ENCODE assay signal across 8 cellular contexts in genomic region chr18:3453540-3454364, GRCh38. TPM values are rescaled to one million over a fixed set of nuclear protein-coding genes. Genes with fewer than 3 reads are reported as not detected.
DNase-seq lines count a peak whose midpoint lies in the region; ATAC-seq and TF ChIP-seq lines count a peak whose summit lies in the region.

No MANE protein-coding gene starts in this region.

- H3K36me3 ChIP-seq in muscle layer of colon (ENCODE audit: insufficient read depth, low read length) (peaks cover 21% of the 10 kb centered on the region), transverse colon (peaks cover 0 to 6% (median 0%) of the 10 kb centered on the region in 4 donors)

- POLR2A ChIA-PET in activated B cell treated with CpG ODN at 0.5 μM for 24 hours (lab: Charles Lee): interaction anchor here (0.5 to 10.3 kb wide), 21 partner anchors 15 to 487 kb away, joined by 3 to 432 read pairs (median 6); no protein-coding TSS in a partner anchor

- no peaks in the 10 kb centered on the region for H3K9me3 Mint-ChIP-seq in activated B cell treated with CpG ODN at 0.5 μM for 24 hours

- H3K36me3 Mint-ChIP-seq in activated B cell treated with CpG ODN at 0.5 μM for 24 hours (ENCODE audit: low read depth): peaks cover 58% of the 10 kb centered on the region

- no peaks in the 10 kb centered on the region for H3K27me3 Mint-ChIP-seq in activated B cell treated with CpG ODN at 0.5 μM for 24 hours

- 14 to 17% methylated on average over 3 to 21 of the region's 21 CpGs for WGBS in transverse colon (ENCODE audit: low coverage in 1 of 2), 2 donors

- CTCF ChIA-PET in activated B cell treated with CpG ODN at 0.5 μM for 24 hours (lab: Charles Lee): interaction anchor here (0.7 to 5.4 kb wide), 33 partner anchors 9 to 215 kb away, joined by 3 to 81 read pairs (median 4); no protein-coding TSS in a partner anchor

- H3K4me3 Mint-ChIP-seq in activated B cell treated with CpG ODN at 0.5 μM for 24 hours: peak overlapping the region; percentile 93

- no peaks in the 10 kb centered on the region for H3K9me3 ChIP-seq in muscle layer of colon (ENCODE audit: low read length)
- no peaks in the 10 kb centered on the region for H3K9me3 ChIP-seq in transverse colon

- H3K4me1 ChIP-seq in muscle layer of colon (ENCODE audit: insufficient read depth, low read length): peaks cover 31% of the 10 kb centered on the region
- peaks cover 24 to 55% (median 38%) of the 10 kb centered on the region in 4 donors for H3K4me1 ChIP-seq in transverse colon

- H3K27me3 ChIP-seq in muscle layer of colon (ENCODE audit: control insufficient read depth in 1 of 2, insufficient read depth in 2 of 2, low read length in 2 of 2) (no peaks in the 10 kb centered on the region), transverse colon (no peaks in the 10 kb centered on the region)

- TF ChIP-seq CTCF in activated B cell treated with CpG ODN at 0.5 μM for 24 hours (IDR thresholded peaks at IDR 0.05) (no peak), transverse colon (IDR thresholded peaks at IDR 0.05) (no peak)

- TF ChIP-seq EP300 in transverse colon (IDR thresholded peaks at IDR 0.05; ENCODE audit: low read depth): no peak

- peaks cover 53% of the 10 kb centered on the region for H3K4me1 Mint-ChIP-seq in activated B cell treated with CpG ODN at 0.5 μM for 24 hours

- peak; percentile 78 for DNase-seq in DMS114 treated with DMSO at 0.1 percent for 48 hours (lab: John Stamatoyannopoulos, UW; ENCODE audit: unreplicated experiment)
- DNase-seq in HuH-7 (ENCODE audit: low spot score): peak; percentile 28
- DNase-seq in activated B cell treated with CpG ODN at 0.5 μM for 24 hours: no peak
- DNase-seq in epidermal melanocyte (ENCODE audit: insufficient read length, low spot score): peak; percentile 29
- DNase-seq in transverse colon: peak; percentile 55
- no peak for DNase-seq in iPS-NIHi7 (ENCODE audit: extremely low spot score)

- in situ Hi-C loops in transverse colon (cut with MboI; ENCODE audit: low pct_ligation_motif_present in 1 of 4, low pct_unique_long_range_greater_than_20kb in 1 of 4, low sequenced_read_pairs in 3 of 4): loop anchor here (5.0 to 25.0 kb wide), 4 partner anchors 134 to 169 kb away; no protein-coding TSS in a partner anchor

- H3K4me3 ChIP-seq in muscle layer of colon (ENCODE audit: low read depth in 1 of 2, low read length in 2 of 2) (peak overlapping the region; percentile 99 to 100), transverse colon (peak overlapping the region; percentile 5 to 87 (median 76))

- ATAC-seq in activated B cell treated with CpG ODN at 0.5 μM for 24 hours (ENCODE audit: low read depth) (no peak), HG02678 (IDR thresholded peaks at IDR 0.05; ENCODE audit: unreplicated experiment) (no peak)

- no peak for TF ChIP-seq POLR2A in transverse colon (IDR thresholded peaks at IDR 0.05)

- intact Hi-C loops in activated B cell treated with CpG ODN at 0.5 μM for 24 hours (cut with micrococcal nuclease) (loop anchor here (1.0 to 5.0 kb wide), 11 partner anchors 51 to 811 kb away; partner anchors contain the start of gene MYL12B), transverse colon (cut with DNase I; ENCODE audit: low total_unique reads) (loop anchor here (5.0 to 10.0 kb wide), 2 partner anchors 169 to 214 kb away; no protein-coding TSS in a partner anchor)

- H3K27ac ChIP-seq in muscle layer of colon (ENCODE audit: low read depth, low read length): peak overlapping the region; percentile 100
- H3K27ac ChIP-seq in transverse colon: peak overlapping the region; percentile 98 to 99 (median 99)

- peak overlapping the region; percentile 95 for H3K27ac Mint-ChIP-seq in activated B cell treated with CpG ODN at 0.5 μM for 24 hours

- peak overlapping the region; percentile 99 for H3K9ac ChIP-seq in muscle layer of colon (ENCODE audit: low read length)

RNA-seq across cellular contexts. Expression of gene TGIF1, which starts 3.8 kb away (rescaled TPM):
- total RNA-seq in activated B cell treated with CpG ODN at 0.5 μM for 24 hours (76.3 and 90.3 TPM in 2 replicates), transverse colon (100 to 1,000 TPM in 1 of 4 donors, 10 to 100 TPM in 3; 23.2 to 166 (median 53.3) TPM)

Comparison
In these comparisons a context has a peak if more than half of its experiments do, and no peak if none do; other contexts are left out.
1. DNase-seq: peak in DMS114 treated with DMSO at 0.1 percent for 48 hours (single experiment), HuH-7 (single experiment), epidermal melanocyte (single experiment) and transverse colon (single experiment); none in activated B cell treated with CpG ODN at 0.5 μM for 24 hours (single experiment) and iPS-NIHi7 (single experiment).